10 cellular contexts compared by ENCODE assay signal in the genomic region with DNA sequence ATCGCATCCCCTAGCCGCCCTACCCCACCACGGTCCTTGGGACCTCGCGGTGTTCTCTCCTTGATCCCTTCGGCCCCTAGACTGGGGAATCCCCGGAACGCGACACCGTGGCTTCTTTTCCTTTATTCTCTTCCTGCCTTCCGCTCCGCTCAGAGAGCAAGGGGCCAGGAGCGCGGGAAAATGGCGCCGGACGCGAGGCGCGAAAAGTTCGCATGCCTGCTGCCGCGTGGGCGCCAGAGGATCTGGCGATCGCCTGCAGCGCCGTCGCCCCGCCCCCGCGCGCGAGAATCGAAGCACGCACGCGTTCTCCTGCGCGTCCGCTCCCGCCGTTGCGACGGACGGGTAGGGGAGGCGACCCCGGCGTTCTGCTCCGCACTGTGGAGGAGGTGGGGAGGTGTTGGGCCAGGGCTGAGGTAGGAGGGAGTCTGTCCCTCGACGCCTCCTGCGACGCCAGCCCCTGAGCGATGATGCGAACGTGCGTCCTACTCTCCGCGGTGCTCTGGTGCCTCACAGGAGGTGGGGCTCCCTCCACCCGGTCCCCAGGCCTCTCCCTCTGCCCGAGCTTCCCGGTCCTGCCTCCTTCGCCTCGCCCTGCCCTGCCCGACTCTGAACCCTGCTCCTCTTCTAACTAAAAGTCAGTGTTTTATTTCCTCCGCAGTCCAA. TPM values are rescaled to one million over a fixed set of nuclear protein-coding genes. Genes with fewer than 3 reads are reported as not detected.
DNase-seq lines count a peak whose midpoint lies in the region; ATAC-seq and TF ChIP-seq lines count a peak whose summit lies in the region.
"Had no signal": no experiment of that assay in that cellular context is flagged by ENCODE, and none has a peak within 500 bp of the region (broad histone marks: within the 10 kb centered on the region; RNA-seq: fewer than 3 reads in every experiment).

A gene with protein sequence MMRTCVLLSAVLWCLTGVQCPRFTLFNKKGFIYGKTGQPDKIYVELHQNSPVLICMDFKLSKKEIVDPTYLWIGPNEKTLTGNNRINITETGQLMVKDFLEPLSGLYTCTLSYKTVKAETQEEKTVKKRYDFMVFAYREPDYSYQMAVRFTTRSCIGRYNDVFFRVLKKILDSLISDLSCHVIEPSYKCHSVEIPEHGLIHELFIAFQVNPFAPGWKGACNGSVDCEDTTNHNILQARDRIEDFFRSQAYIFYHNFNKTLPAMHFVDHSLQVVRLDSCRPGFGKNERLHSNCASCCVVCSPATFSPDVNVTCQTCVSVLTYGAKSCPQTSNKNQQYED (plus strand): TSS at position 312 of the 663 bp plus-strand sequence. CDS start 153 bp downstream, at position 465.

- H3K9me3 Mint-ChIP-seq in CD14-positive monocyte: peaks cover 12 to 24% (median 19%) of the 10 kb centered on the region in 7 donors
- peaks cover 6% of the 10 kb centered on the region for H3K9me3 Mint-ChIP-seq in activated T-helper 1 cell treated with anti-CD3 and anti-CD28 coated beads, Interleukin-12 subunit alpha, Interleukin-12 subunit beta, Interleukin-2, Interleukin-4 antibody, amounts not matched to agents 30 ng/mL and 10 ng/mL and 1 ng/mL, durations not matched to agents 14 hours and 24 hours and 36 hours
- no peaks in the 10 kb centered on the region for H3K9me3 Mint-ChIP-seq in naive thymus-derived CD8-positive, alpha-beta T cell

- POLR2A ChIA-PET in naive thymus-derived CD8-positive, alpha-beta T cell (lab: Charles Lee): interaction anchor here (0.8 to 1.0 kb wide), 2 partner anchors 58 to 90 kb away, joined by 3 to 4 read pairs; no protein-coding TSS in a partner anchor

- intact Hi-C loops in CD14-positive monocyte (cut with micrococcal nuclease): no loop called here
- intact Hi-C loops in activated T-helper 1 cell treated with anti-CD3 and anti-CD28 coated beads, Interleukin-12 subunit alpha, Interleukin-12 subunit beta, Interleukin-2, Interleukin-4 antibody, amounts not matched to agents 30 ng/mL and 10 ng/mL and 1 ng/mL, durations not matched to agents 14 hours and 24 hours and 36 hours (cut with micrococcal nuclease): loop anchor here (1.0 to 5.0 kb wide), 8 partner anchors 34 to 246 kb away; a partner anchor contains a TSS

- peaks cover 49 to 57% (median 50%) of the 10 kb centered on the region in 3 donors for H3K27me3 Mint-ChIP-seq in CD14-positive monocyte (ENCODE audit: low read depth in 3 of 3)
- H3K27me3 Mint-ChIP-seq in activated T-helper 1 cell treated with anti-CD3 and anti-CD28 coated beads, Interleukin-12 subunit alpha, Interleukin-12 subunit beta, Interleukin-2, Interleukin-4 antibody, amounts not matched to agents 30 ng/mL and 10 ng/mL and 1 ng/mL, durations not matched to agents 14 hours and 24 hours and 36 hours (ENCODE audit: insufficient read depth): peaks cover 10% of the 10 kb centered on the region
- no peaks in the 10 kb centered on the region for H3K27me3 Mint-ChIP-seq in naive thymus-derived CD8-positive, alpha-beta T cell

- TF ChIP-seq CTCF in CD14-positive monocyte (IDR thresholded peaks at IDR 0.05) (no peak), GM20000 (IDR thresholded peaks at IDR 0.05; ENCODE audit: extremely low read depth, missing control alignments) (no peak)

- peak within 1 kb of the TSS in 1 of 7 donors; percentile 79 for H3K27ac Mint-ChIP-seq in CD14-positive monocyte
- H3K27ac Mint-ChIP-seq in activated T-helper 1 cell treated with anti-CD3 and anti-CD28 coated beads, Interleukin-12 subunit alpha, Interleukin-12 subunit beta, Interleukin-2, Interleukin-4 antibody, amounts not matched to agents 30 ng/mL and 10 ng/mL and 1 ng/mL, durations not matched to agents 14 hours and 24 hours and 36 hours: peak within 1 kb of the TSS; percentile 95
- H3K27ac Mint-ChIP-seq in naive thymus-derived CD8-positive, alpha-beta T cell: peak within 1 kb of the TSS; percentile 47 to 97 (median 90)

- peaks cover 34% of the 10 kb centered on the region for H3K4me1 Mint-ChIP-seq in CD14-positive monocyte
- peaks cover 46% of the 10 kb centered on the region for H3K4me1 Mint-ChIP-seq in activated T-helper 1 cell treated with anti-CD3 and anti-CD28 coated beads, Interleukin-12 subunit alpha, Interleukin-12 subunit beta, Interleukin-2, Interleukin-4 antibody, amounts not matched to agents 30 ng/mL and 10 ng/mL and 1 ng/mL, durations not matched to agents 14 hours and 24 hours and 36 hours (ENCODE audit: low read depth)
- H3K4me1 Mint-ChIP-seq in naive thymus-derived CD8-positive, alpha-beta T cell: peaks cover 21 to 55% (median 51%) of the 10 kb centered on the region in 4 donors

- DNase-seq in CD14-positive monocyte (ENCODE audit: low spot score) (no peak), GOT3 (lab: John Stamatoyannopoulos, UW) (no peak), GM20000 (ENCODE audit: low spot score) (no peak), NCI-H524 (lab: John Stamatoyannopoulos, UW) (no peak)
- DNase-seq in activated T-helper 1 cell treated with anti-CD3 and anti-CD28 coated beads, Interleukin-12 subunit alpha, Interleukin-12 subunit beta, Interleukin-2, Interleukin-4 antibody, amounts not matched to agents 30 ng/mL and 10 ng/mL and 1 ng/mL, durations not matched to agents 14 hours and 24 hours and 36 hours (ENCODE audit: low spot score): peak; percentile 10
- DNase-seq in naive thymus-derived CD8-positive, alpha-beta T cell: peak in 8 of 10 donors; percentile 8 to 71 (median 44)
- DNase-seq: ACHN had no signal

- H3K36me3 Mint-ChIP-seq in CD14-positive monocyte: peaks cover 0 to 11% of the 10 kb centered on the region in 2 donors
- peaks cover 6% of the 10 kb centered on the region for H3K36me3 Mint-ChIP-seq in activated T-helper 1 cell treated with anti-CD3 and anti-CD28 coated beads, Interleukin-12 subunit alpha, Interleukin-12 subunit beta, Interleukin-2, Interleukin-4 antibody, amounts not matched to agents 30 ng/mL and 10 ng/mL and 1 ng/mL, durations not matched to agents 14 hours and 24 hours and 36 hours (ENCODE audit: low read depth)
- peaks cover 0 to 7% (median 0%) of the 10 kb centered on the region in 3 donors for H3K36me3 Mint-ChIP-seq in naive thymus-derived CD8-positive, alpha-beta T cell

- peak within 1 kb of the TSS; percentile 48 to 75 for H3K4me3 Mint-ChIP-seq in CD14-positive monocyte
- peak within 1 kb of the TSS; percentile 47 for H3K4me3 Mint-ChIP-seq in activated T-helper 1 cell treated with anti-CD3 and anti-CD28 coated beads, Interleukin-12 subunit alpha, Interleukin-12 subunit beta, Interleukin-2, Interleukin-4 antibody, amounts not matched to agents 30 ng/mL and 10 ng/mL and 1 ng/mL, durations not matched to agents 14 hours and 24 hours and 36 hours
- peak within 1 kb of the TSS; percentile 65 to 99 (median 76) for H3K4me3 Mint-ChIP-seq in naive thymus-derived CD8-positive, alpha-beta T cell

- ATAC-seq in HG03565 (IDR thresholded peaks at IDR 0.05; ENCODE audit: unreplicated experiment) (peak; percentile 7), GM19463 (IDR thresholded peaks at IDR 0.05; ENCODE audit: unreplicated experiment) (no peak)
- ATAC-seq in naive thymus-derived CD8-positive, alpha-beta T cell: peak; percentile 2 to 21

RNA-seq across cellular contexts. Expression of the gene that starts here (rescaled TPM):
- not detected for polyA plus RNA-seq in CD14-positive monocyte
- 0.37 TPM in 1 of 2 replicates, not detected in the other for total RNA-seq in activated T-helper 1 cell treated with anti-CD3 and anti-CD28 coated beads, Interleukin-12 subunit alpha, Interleukin-12 subunit beta, Interleukin-2, Interleukin-4 antibody, amounts not matched to agents 30 ng/mL and 10 ng/mL and 1 ng/mL, durations not matched to agents 14 hours and 24 hours and 36 hours
- total RNA-seq in naive thymus-derived CD8-positive, alpha-beta T cell: under 1 TPM; 0.38 to 0.49 TPM
- polyA plus RNA-seq in naive thymus-derived CD8-positive, alpha-beta T cell: not detected
- total RNA-seq: cardiac muscle cell had no signal
- polyA plus RNA-seq: cardiac muscle cell had no signal

Comparison
In these comparisons a context has a peak if more than half of its experiments do, and no peak if none do; other contexts are left out.
1. Peak in DNase-seq in activated T-helper 1 cell treated with anti-CD3 and anti-CD28 coated beads, Interleukin-12 subunit alpha, Interleukin-12 subunit beta, Interleukin-2, Interleukin-4 antibody, amounts not matched to agents 30 ng/mL and 10 ng/mL and 1 ng/mL, durations not matched to agents 14 hours and 24 hours and 36 hours; RNA of the gene not detected or under 1 TPM.
2. Peak in DNase-seq and ATAC-seq in naive thymus-derived CD8-positive, alpha-beta T cell; RNA of the gene not detected or under 1 TPM.